22 cellular contexts compared by ENCODE assay signal in the genomic region with DNA sequence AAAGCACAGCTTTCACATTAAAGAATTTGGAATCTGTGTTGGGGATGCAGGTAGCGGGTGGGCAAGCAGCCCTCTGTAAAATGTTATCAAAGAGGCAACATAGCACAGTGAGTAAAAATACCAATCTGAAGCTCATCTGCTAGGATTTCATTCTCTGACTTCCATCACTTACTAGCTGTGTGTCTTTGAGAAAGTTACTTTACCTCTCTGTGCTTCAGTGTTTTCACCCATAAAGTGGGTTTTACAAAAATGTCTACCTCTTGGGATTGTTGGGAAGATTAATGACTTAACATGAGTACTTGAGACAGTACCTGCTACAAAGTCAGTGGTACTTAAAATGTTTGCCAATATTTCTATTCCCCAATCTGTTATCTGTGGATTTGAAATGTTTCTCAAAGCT. TPM values are rescaled to one million over a fixed set of nuclear protein-coding genes. Genes with fewer than 3 reads are reported as not detected.
A peak's percentile ranks its signal among the peaks of the same experiment; 100 is the strongest.
DNase-seq lines count a peak whose midpoint lies in the region; ATAC-seq, FAIRE-seq and TF ChIP-seq lines count a peak whose summit lies in the region.
"Had no signal": no experiment of that assay in that cellular context is flagged by ENCODE, and none has a peak within 500 bp of the region (broad histone marks: within the 10 kb centered on the region; RNA-seq: fewer than 3 reads in every experiment).

No MANE protein-coding gene starts in this region.

- in situ Hi-C loops in K562 (cut with MboI): no loop called here

- no peak overlapping the region for H3K4me2 ChIP-seq in K562 (ENCODE audit: insufficient read depth, low read length)
- H3K4me2 ChIP-seq: A549 had no signal

- no peak overlapping the region for H3K9ac ChIP-seq in K562 (ENCODE audit: insufficient read depth in 1 of 2, low read depth in 2 of 2, low read length in 2 of 2)
- H3K9ac ChIP-seq: BLaER1 treated with 17β-estradiol and CSF1 and Interleukin-3, amounts not matched to agents 10 nM and 100 nM had no signal

- no peak for FAIRE-seq in K562 (lab: Jason Lieb, UNC)
- FAIRE-seq: A549, D721Med, G401.6, GM12891, GM19239 had no signal

- H3K4me3 ChIP-seq in K562: no peak overlapping the region
- H3K4me3 ChIP-seq: A549; BLaER1 treated with 17β-estradiol and CSF1 and Interleukin-3, amounts not matched to agents 10 nM and 100 nM had no signal

- no peaks in the 10 kb centered on the region for H3K79me2 ChIP-seq in K562 (ENCODE audit: control insufficient read depth, insufficient read depth, low read length)

- 31% methylated on average over 1 of the region's 1 CpG for WGBS in K562 (ENCODE audit: insufficient coverage, low coverage, missing lambda C conversion rate)

- no peaks in the 10 kb centered on the region for H3K9me1 ChIP-seq in K562 (ENCODE audit: control insufficient read depth, insufficient read depth, low read length)

- H3K27ac ChIP-seq in K562 (ENCODE audit: extremely low read depth, low read depth, low read length): no peak overlapping the region
- H3K27ac ChIP-seq: 22Rv1, A549, C4-2B had no signal

- H3K27me3 ChIP-seq in K562 (ENCODE audit: control insufficient read depth in 2 of 2, insufficient read depth in 2 of 2, low read length in 2 of 2): peaks cover 2 to 3% of the 10 kb centered on the region in 2 experiments; a peak in 1 of 5 replicates
- H3K27me3 ChIP-seq: BLaER1 treated with 17β-estradiol and CSF1 and Interleukin-3, amounts not matched to agents 10 nM and 100 nM had no signal

- TF ChIP-seq RAD21 in K562 (CRISPR knock-in tag; conservative IDR thresholded peaks at IDR 0.05 in 1 of 2, IDR thresholded peaks at IDR 0.05 in 1 of 2): no peak

- no peaks in the 10 kb centered on the region; the same call in 1 of the 2 replicates for H3K9me3 ChIP-seq in K562 (replicated peaks; ENCODE audit: control insufficient read depth, insufficient read depth, low read depth, low read length)
- H3K9me3 ChIP-seq: A549; BLaER1 treated with 17β-estradiol and CSF1 and Interleukin-3, amounts not matched to agents 10 nM and 100 nM; Caco-2 had no signal

- H4K20me1 ChIP-seq in K562 (replicated peaks; ENCODE audit: control insufficient read depth, insufficient read depth, low read length): no peaks in the 10 kb centered on the region
- H4K20me1 ChIP-seq: BLaER1 treated with 17β-estradiol and CSF1 and Interleukin-3, amounts not matched to agents 10 nM and 100 nM had no signal

- H3K36me3 Mint-ChIP-seq in activated naive CD8-positive, alpha-beta T cell treated with anti-CD3 and anti-CD28 coated beads for 36 hours: no peaks in the 10 kb centered on the region
- no peaks in the 10 kb centered on the region for H3K36me3 Mint-ChIP-seq in nephron (ENCODE audit: low read depth)
- H3K36me3 Mint-ChIP-seq: CD8-positive, alpha-beta T cell had no signal

- no peaks in the 10 kb centered on the region for H3K36me3 ChIP-seq in K562 (ENCODE audit: control insufficient read depth, insufficient read depth, low read length)
- H3K36me3 ChIP-seq: BLaER1 treated with 17β-estradiol and CSF1 and Interleukin-3, amounts not matched to agents 10 nM and 100 nM had no signal

- peaks cover 6% of the 10 kb centered on the region for H3K27me3 Mint-ChIP-seq in activated naive CD8-positive, alpha-beta T cell treated with anti-CD3 and anti-CD28 coated beads for 36 hours
- peaks cover 5% of the 10 kb centered on the region for H3K27me3 Mint-ChIP-seq in nephron (ENCODE audit: low read depth)

- POLR2A ChIA-PET in K562 (lab: Yijun Ruan, JAX): no interaction called here

- intact Hi-C loops in K562 (cut with micrococcal nuclease): no loop called here

- no peak for DNase-seq in activated naive CD8-positive, alpha-beta T cell treated with anti-CD3 and anti-CD28 coated beads for 36 hours
- DNase-seq in K562 (ENCODE audit: extremely low read depth in 1 of 4, low spot score in 3 of 4): no peak
- DNase-seq in kidney glomerular epithelial cell (lab: John Stamatoyannopoulos, UW): no peak
- DNase-seq in SK-N-DZ (ENCODE audit: low spot score): no peak
- DNase-seq: AML-193; Caco-2; Calu3; CD4-positive, alpha-beta T cell; CD8-positive, alpha-beta T cell; DMS79 treated with DMSO at 0.1 percent for 48 hours; GF-D8 had no signal

- TF ChIP-seq POLR2A in K562 (conservative IDR thresholded peaks at IDR 0.05): no peak

- no peaks in the 10 kb centered on the region for H3K9me3 Mint-ChIP-seq in activated naive CD8-positive, alpha-beta T cell treated with anti-CD3 and anti-CD28 coated beads for 36 hours
- no peaks in the 10 kb centered on the region for H3K9me3 Mint-ChIP-seq in nephron
- H3K9me3 Mint-ChIP-seq: CD4-positive, alpha-beta T cell; CD8-positive, alpha-beta T cell had no signal

- H3K4me3 Mint-ChIP-seq in activated naive CD8-positive, alpha-beta T cell treated with anti-CD3 and anti-CD28 coated beads for 36 hours: no peak overlapping the region
- no peak overlapping the region for H3K4me3 Mint-ChIP-seq in nephron
- H3K4me3 Mint-ChIP-seq: B cell; CD4-positive, alpha-beta T cell; CD8-positive, alpha-beta T cell had no signal

- ATAC-seq in K562: no peak
- ATAC-seq in HG03196 (IDR thresholded peaks at IDR 0.05; ENCODE audit: unreplicated experiment): no peak
- ATAC-seq: A549; CD8-positive, alpha-beta T cell had no signal

- no peak for TF ChIP-seq CTCF in K562 (IDR thresholded peaks at IDR 0.05 in 2 of 3, conservative IDR thresholded peaks at IDR 0.05 in 1 of 3; ENCODE audit: insufficient read depth in 2 of 3, low read depth in 1 of 3, low read length in 3 of 3)
- TF ChIP-seq CTCF in nephron (IDR thresholded peaks at IDR 0.05; ENCODE audit: unreplicated experiment in 3 of 3): no peak

- CTCF ChIA-PET in K562 (lab: Yijun Ruan, JAX; ENCODE audit: low intra/inter-chr PET ratio): no interaction called here

- no TSS peak for BruUV-seq in K562 (replicated peaks; lab: Mats Ljungman, UMichigan)

- H3K4me1 ChIP-seq in K562 (replicated peaks in 1 of 2; ENCODE audit: control insufficient read depth in 2 of 2, insufficient read depth in 2 of 2, low read length in 2 of 2): peaks cover 0 to 3% of the 10 kb centered on the region in 2 experiments; a peak in 1 of 5 replicates
- H3K4me1 ChIP-seq: A549, Caco-2 had no signal

- H3K4me1 Mint-ChIP-seq in activated naive CD8-positive, alpha-beta T cell treated with anti-CD3 and anti-CD28 coated beads for 36 hours: peaks cover 8% of the 10 kb centered on the region
- H3K4me1 Mint-ChIP-seq in nephron: peaks cover 11% of the 10 kb centered on the region
- H3K4me1 Mint-ChIP-seq: B cell had no signal

- no peak for TF ChIP-seq EP300 in K562 (IDR thresholded peaks at IDR 0.05; ENCODE audit: low read length)

- H2AFZ ChIP-seq in K562 (ENCODE audit: low read depth, low read length): no peak overlapping the region

- H3K27ac Mint-ChIP-seq in activated naive CD8-positive, alpha-beta T cell treated with anti-CD3 and anti-CD28 coated beads for 36 hours: peak overlapping the region; percentile 3
- H3K27ac Mint-ChIP-seq in nephron: peak overlapping the region in 2 of 3 experiments; percentile 34 to 82
- H3K27ac Mint-ChIP-seq: B cell; CD4-positive, alpha-beta T cell; CD8-positive, alpha-beta T cell had no signal

TF ChIP-seq in K562, 482 proteins besides CTCF, POLR2A, EP300 and RAD21:
- no peak for TF ChIP-seq TCF3 (CRISPR knock-in tag; IDR thresholded peaks at IDR 0.05)
- TF ChIP-seq KDM1A (IDR thresholded peaks at IDR 0.05): peak in 1 of 2 experiments; percentile 46; a peak in 1 of 4 replicates
- TF ChIP-seq ZFP36 (IDR thresholded peaks at IDR 0.05; ENCODE audit: low read depth, low read length, partially characterized antibody): peak; percentile 53
- TF ChIP-seq CHD1 (IDR thresholded peaks at IDR 0.05; ENCODE audit: low read length): no peak
- TF ChIP-seq SAP30 (IDR thresholded peaks at IDR 0.05; ENCODE audit: borderline replicate concordance, insufficient read depth, low read depth, low read length, poor library complexity, severe bottlenecking): no peak
- TF ChIP-seq ZC3H8 (IDR thresholded peaks at IDR 0.05): no peak
- peak; percentile 87 for TF ChIP-seq RBM25 (IDR thresholded peaks at IDR 0.05; ENCODE audit: low read depth, low read length, severe bottlenecking)
- TF ChIP-seq BCOR (IDR thresholded peaks at IDR 0.05): peak; percentile 53; the same call in 1 of the 2 replicates

RNA-seq across cellular contexts. Expression of a gene that starts 7.9 kb away (rescaled TPM):
- total RNA-seq in activated naive CD8-positive, alpha-beta T cell treated with anti-CD3 and anti-CD28 coated beads for 36 hours: 10 to 100 TPM; 39.4 to 42.9 TPM
- 80.2 and 176 TPM in 2 replicates for total RNA-seq in K562 (2011; cell fraction: chromatin; rRNA removed; ENCODE audit: low replicate concordance)
- total RNA-seq in K562 (2011; cell fraction: nucleolus; rRNA removed): 38.9 and 51.6 TPM in 2 replicates
- 69.4 and 90.5 TPM in 2 replicates for total RNA-seq in K562 (2011; cell fraction: nucleoplasm; rRNA removed)
- total RNA-seq in K562 (2014; rRNA removed) (15.1 and 17.1 TPM in 2 replicates), K562 (2014; rRNA removed; fragmentation: Illumina TruSeq; extraction: Trizol) (28.8 and 31.3 TPM in 2 replicates), K562 (2015; rRNA removed; fragmentation: Illumina TruSeq; extraction: Trizol) (23.0 TPM in 2 replicates), K562 (2021) (33.5 and 35.3 TPM in 2 replicates)
- polyA plus RNA-seq in K562 (2011; rRNA removed) (61.0 and 73.5 TPM in 2 replicates), K562 (2014; fragmentation: Illumina TruSeq; extraction: Trizol) (20.5 and 22.8 TPM in 2 replicates), K562 (2014; fragmentation: Nextera tagmentation; extraction: Ambion mirVana) (10 to 100 TPM; 17.0 TPM), K562 (2014; rRNA removed) (27.0 and 32.0 TPM in 2 replicates)
- polyA plus RNA-seq in K562 (2011; cell fraction: cytosol; rRNA removed): 21.4 and 24.4 TPM in 2 replicates
- polyA plus RNA-seq in K562 (2011; cell fraction: nucleus; rRNA removed): 195 and 229 TPM in 2 replicates
- polyA plus RNA-seq in K562 (2012): 18.7 and 19.5 TPM in 2 replicates
- 100 and 104 TPM in 2 replicates for polyA minus RNA-seq in K562 (2011; rRNA and poly(A)+ RNA removed)
- 14.4 and 32.4 TPM in 2 replicates for polyA minus RNA-seq in K562 (2011; cell fraction: cytosol; rRNA and poly(A)+ RNA removed)
- 74.2 and 101 TPM in 2 replicates for polyA minus RNA-seq in K562 (2011; cell fraction: nucleus; rRNA and poly(A)+ RNA removed)
- 34.3 and 34.7 TPM in 2 replicates for polyA plus RNA-seq in SK-N-DZ (2014; cell fraction: cytosol; rRNA removed)
- polyA plus RNA-seq in SK-N-DZ (2014; cell fraction: nucleus; rRNA removed): 93.5 and 120 TPM in 2 replicates
